Comparison of ENCODE assay signal across 20 cellular contexts in genomic region chr9:97075289-97075870, GRCh38. TPM values are rescaled to one million over a fixed set of nuclear protein-coding genes. Genes with fewer than 3 reads are reported as not detected.
DNase-seq lines count a peak whose midpoint lies in the region; ATAC-seq, FAIRE-seq and TF ChIP-seq lines count a peak whose summit lies in the region.
"Had no signal": no experiment of that assay in that cellular context is flagged by ENCODE, and none has a peak within 500 bp of the region (broad histone marks: within the 10 kb centered on the region; RNA-seq: fewer than 3 reads in every experiment).

No MANE protein-coding gene starts in this region.

- peaks cover 42% of the 10 kb centered on the region for H3K4me1 Mint-ChIP-seq in GM23338
- H3K4me1 Mint-ChIP-seq: CD14-positive monocyte had no signal

- H4K20me1 ChIP-seq in GM23338 (replicated peaks; ENCODE audit: insufficient read depth) (no peaks in the 10 kb centered on the region), endothelial cell of umbilical vein (replicated peaks; ENCODE audit: control insufficient read depth, extremely low read depth, insufficient read depth, low read length) (no peaks in the 10 kb centered on the region), HepG2 (ENCODE audit: insufficient read depth, low read length) (no peaks in the 10 kb centered on the region)

- WGBS in HepG2 (ENCODE audit: low lambda C conversion rate), result 19% methylated on average over 5 of the region's 5 CpGs
- no CpG with 5 or more reads among the region's 5 CpGs for whole genome bisulfite sequencing in neuronal stem cell (ENCODE audit: extremely low coverage in 2 of 2, insufficient read length in 2 of 2, insufficient replicate concordance in 1 of 2), 2 donors

- H3K4me3 ChIP-seq in GM23338, result no peak overlapping the region
- H3K4me3 ChIP-seq in endothelial cell of umbilical vein (replicated peaks in 1 of 3; ENCODE audit: insufficient read depth in 1 of 3, low read depth in 1 of 3, low read length in 3 of 3), result no peak overlapping the region
- H3K4me3 ChIP-seq in HepG2 (replicated peaks in 1 of 3; ENCODE audit: insufficient read depth in 1 of 3, low read depth in 2 of 3, low read length in 3 of 3), result no peak overlapping the region; a peak in 1 of 6 replicates
- H3K4me3 ChIP-seq in neuronal stem cell (ENCODE audit: low read length in 2 of 2), result no peak overlapping the region
- H3K4me3 ChIP-seq: HAP-1 had no signal

- H3K4me1 ChIP-seq in GM23338 (ENCODE audit: insufficient read depth), result peaks cover 18% of the 10 kb centered on the region
- peaks cover 2% of the 10 kb centered on the region for H3K4me1 ChIP-seq in endothelial cell of umbilical vein (ENCODE audit: control insufficient read depth, extremely low read depth, insufficient read depth, low read length)
- H3K4me1 ChIP-seq in HepG2 (ENCODE audit: insufficient read depth, low read length), result peaks cover 34% of the 10 kb centered on the region
- H3K4me1 ChIP-seq in neuronal stem cell (ENCODE audit: control insufficient read depth in 2 of 2, insufficient read depth in 1 of 2, low read depth in 1 of 2, low read length in 2 of 2), result peaks cover 1 to 3% of the 10 kb centered on the region in 2 donors
- H3K4me1 ChIP-seq: HAP-1 had no signal

- POLR2A ChIA-PET in endothelial cell of umbilical vein (lab: Charles Lee) (no interaction called here), HepG2 (lab: Yijun Ruan, JAX) (no interaction called here)

- H3K27me3 ChIP-seq in GM23338 (ENCODE audit: insufficient read depth), result peaks cover 15% of the 10 kb centered on the region
- H3K27me3 ChIP-seq in endothelial cell of umbilical vein (ENCODE audit: control insufficient read depth in 2 of 2, insufficient read depth in 2 of 2, low read length in 2 of 2), result peaks cover 0 to 2% of the 10 kb centered on the region in 2 experiments
- peaks cover 0 to 6% of the 10 kb centered on the region in 2 experiments; a peak in 2 of 5 replicates for H3K27me3 ChIP-seq in HepG2 (ENCODE audit: control insufficient read depth in 1 of 2, insufficient read depth in 2 of 2, low read length in 2 of 2)
- peaks cover 0 to 8% (median 0%) of the 10 kb centered on the region in 3 experiments for H3K27me3 ChIP-seq in neuronal stem cell (ENCODE audit: control insufficient read depth in 3 of 3, insufficient read depth in 3 of 3, low read depth in 1 of 3, low read length in 3 of 3)

- ATAC-seq in GM23338 (no peak), HepG2 (peak; percentile 52), HG02678 (IDR thresholded peaks at IDR 0.05; ENCODE audit: unreplicated experiment) (no peak), HG02759 (IDR thresholded peaks at IDR 0.05; ENCODE audit: unreplicated experiment) (no peak)
- ATAC-seq: CD8-positive, alpha-beta T cell had no signal

- in situ Hi-C loops in HepG2 (cut with HindIII; ENCODE audit: extremely low pct_ligation_motif_present, low pct_unique_long_range_greater_than_20kb), result no loop called here

- no peaks in the 10 kb centered on the region for H3K79me1 ChIP-seq in neuronal stem cell (ENCODE audit: low read depth, low read length)

- no peaks in the 10 kb centered on the region for H3F3A ChIP-seq in GM23338 (replicated peaks; ENCODE audit: low read depth)

- no peak for TF ChIP-seq POLR2A in endothelial cell of umbilical vein (IDR thresholded peaks at IDR 0.05; ENCODE audit: low read depth, low read length)
- TF ChIP-seq POLR2A in HepG2 (IDR thresholded peaks at IDR 0.05; ENCODE audit: insufficient read depth in 1 of 2, low read depth in 2 of 2, low read length in 2 of 2), result no peak

- H3K79me2 ChIP-seq in GM23338 (replicated peaks; ENCODE audit: insufficient read depth), result no peaks in the 10 kb centered on the region
- H3K79me2 ChIP-seq in endothelial cell of umbilical vein (ENCODE audit: control insufficient read depth, insufficient read depth, low read length), result no peaks in the 10 kb centered on the region
- no peaks in the 10 kb centered on the region for H3K79me2 ChIP-seq in HepG2 (ENCODE audit: insufficient read depth, low read length)

- H2AK5ac ChIP-seq in neuronal stem cell (ENCODE audit: low read depth, low read length), result no peak overlapping the region

- no peaks in the 10 kb centered on the region for H3K36me3 ChIP-seq in GM23338 (ENCODE audit: insufficient read depth)
- no peaks in the 10 kb centered on the region for H3K36me3 ChIP-seq in endothelial cell of umbilical vein (ENCODE audit: control insufficient read depth in 2 of 2, extremely low read depth in 1 of 2, insufficient read depth in 2 of 2, low read length in 2 of 2)
- H3K36me3 ChIP-seq in HepG2 (replicated peaks in 1 of 2; ENCODE audit: control insufficient read depth in 1 of 2, insufficient read depth in 2 of 2, low read length in 2 of 2), result no peaks in the 10 kb centered on the region
- H3K36me3 ChIP-seq in neuronal stem cell (replicated peaks in 1 of 2; ENCODE audit: control insufficient read depth in 2 of 2, insufficient read depth in 2 of 2, low read length in 2 of 2), result no peaks in the 10 kb centered on the region
- H3K36me3 ChIP-seq: HAP-1 had no signal

- TF ChIP-seq RAD21 in HepG2 (CRISPR knock-in tag; IDR thresholded peaks at IDR 0.05), result no peak

- H2BK15ac ChIP-seq in neuronal stem cell (ENCODE audit: low read length), result no peak overlapping the region

- DNase-seq in GM23338 (ENCODE audit: low spot score) (no peak), endothelial cell of umbilical vein (ENCODE audit: low read depth, low spot score) (peak; percentile 56), HepG2 (ENCODE audit: low spot score) (peak; percentile 68), neuronal stem cell (ENCODE audit: low spot score) (no peak), Kasumi-1 (lab: John Stamatoyannopoulos, UW) (no peak)
- DNase-seq: CD8-positive, alpha-beta T cell; COR-L47; DMS153; DMS79 treated with DMSO at 0.1 percent for 48 hours; GDM1; GOT3; IMR-90; KBM-7 had no signal

- peak overlapping the region; percentile 28; the same call in 1 of the 2 replicates for H3K27ac Mint-ChIP-seq in GM23338
- H3K27ac Mint-ChIP-seq: CD14-positive monocyte; CD8-positive, alpha-beta T cell had no signal

- no peak overlapping the region for H2BK5ac ChIP-seq in neuronal stem cell (ENCODE audit: low read length)

- H3K4me3 Mint-ChIP-seq in GM23338, result no peak overlapping the region; the same call in 2 of the 3 replicates
- H3K4me3 Mint-ChIP-seq: CD8-positive, alpha-beta T cell had no signal

- FAIRE-seq in endothelial cell of umbilical vein (lab: Jason Lieb, UNC) (no peak), HepG2 (lab: Jason Lieb, UNC) (peak; percentile 84)
- FAIRE-seq: D721Med, GM19239 had no signal

- no peak overlapping the region for H3K18ac ChIP-seq in neuronal stem cell (ENCODE audit: low read length)

- no peaks in the 10 kb centered on the region for H3K36me3 Mint-ChIP-seq in GM23338 (ENCODE audit: low read depth)
- H3K36me3 Mint-ChIP-seq: CD14-positive monocyte; CD8-positive, alpha-beta T cell had no signal

- intact Hi-C loops in endothelial cell of umbilical vein (cut with micrococcal nuclease) (no loop called here), HepG2 (cut with micrococcal nuclease; ENCODE audit: unreplicated experiment) (no loop called here)

- 0 out of 2 replicates have a peak overlapping the region, but pooled peaks have one; percentile 82 for H3K4me2 ChIP-seq in GM23338
- H3K4me2 ChIP-seq in endothelial cell of umbilical vein (ENCODE audit: insufficient read depth, low read length), result no peak overlapping the region
- peak overlapping the region; percentile 39 for H3K4me2 ChIP-seq in HepG2 (ENCODE audit: low read depth, low read length)
- no peak overlapping the region for H3K4me2 ChIP-seq in neuronal stem cell (ENCODE audit: insufficient read depth, low read length, poor library complexity, severe bottlenecking)

- H3K9me3 ChIP-seq in endothelial cell of umbilical vein (replicated peaks; ENCODE audit: control insufficient read depth, insufficient read depth, low read length), result no peaks in the 10 kb centered on the region
- no peaks in the 10 kb centered on the region for H3K9me3 ChIP-seq in HepG2 (ENCODE audit: low read length)
- H3K9me3 ChIP-seq in neuronal stem cell (replicated peaks in 1 of 2; ENCODE audit: control insufficient read depth in 2 of 2, insufficient read depth in 1 of 2, low read depth in 1 of 2, low read length in 2 of 2), result no peaks in the 10 kb centered on the region
- H3K9me3 ChIP-seq: HAP-1 had no signal

- H3K23ac ChIP-seq in neuronal stem cell (ENCODE audit: low read depth, low read length, poor library complexity), result no peak overlapping the region

- dilution Hi-C loops in endothelial cell of umbilical vein (cut with MboI; ENCODE audit: extremely low pct_ligation_motif_present, low sequenced_read_pairs), result no loop called here

- peaks cover 6% of the 10 kb centered on the region for H3K27me3 Mint-ChIP-seq in GM23338 (ENCODE audit: insufficient read depth, low read depth, poor library complexity)

- H2BK120ac ChIP-seq in neuronal stem cell (ENCODE audit: low read depth, low read length), result no peak overlapping the region

- CTCF ChIA-PET in endothelial cell of umbilical vein (lab: Charles Lee), result no interaction called here
- CTCF ChIA-PET in HepG2 (lab: Yijun Ruan, JAX; ENCODE audit: low intra/inter-chr PET ratio, low total read pairs), result no interaction called here

- no peak overlapping the region for H4K91ac ChIP-seq in neuronal stem cell (ENCODE audit: low read depth, low read length, poor library complexity)

- TF ChIP-seq EP300 in HepG2 (IDR thresholded peaks at IDR 0.05; ENCODE audit: low read depth in 2 of 2, low read length in 2 of 2), result no peak
- no peak for TF ChIP-seq EP300 in HepG2 (CRISPR knock-in tag; IDR thresholded peaks at IDR 0.05; ENCODE audit: borderline replicate concordance)

- H3K9me2 ChIP-seq in GM23338 (ENCODE audit: insufficient read depth), result no peaks in the 10 kb centered on the region

- TF ChIP-seq CTCF in GM23338 (conservative IDR thresholded peaks at IDR 0.05; ENCODE audit: low read depth in 2 of 2), result no peak
- TF ChIP-seq CTCF in endothelial cell of umbilical vein (IDR thresholded peaks at IDR 0.05; ENCODE audit: extremely low read depth in 1 of 2, insufficient read depth in 1 of 2, low read depth in 1 of 2, low read length in 2 of 2), result no peak
- no peak for TF ChIP-seq CTCF in HepG2 (CRISPR knock-in tag; IDR thresholded peaks at IDR 0.05)

- no TSS peak for BruUV-seq in endothelial cell of umbilical vein (replicated peaks; lab: Mats Ljungman, UMichigan)
- no TSS peak for BruUV-seq in HepG2 (replicated peaks; lab: Mats Ljungman, UMichigan)

- H3K9me1 ChIP-seq in endothelial cell of umbilical vein (replicated peaks; ENCODE audit: control insufficient read depth, extremely low read depth, insufficient read depth, low read length), result no peaks in the 10 kb centered on the region

- H3K4ac ChIP-seq in neuronal stem cell (ENCODE audit: low read length), result no peak overlapping the region

- H2BK12ac ChIP-seq in neuronal stem cell (ENCODE audit: low read length), result no peak overlapping the region

- H3K27ac ChIP-seq in GM23338 (ENCODE audit: low read depth), result no peak overlapping the region
- no peak overlapping the region for H3K27ac ChIP-seq in endothelial cell of umbilical vein (ENCODE audit: insufficient read depth, low read depth, low read length)
- no peak overlapping the region for H3K27ac ChIP-seq in HepG2 (ENCODE audit: extremely low read length, insufficient read depth, low read length)
- H3K27ac ChIP-seq in neuronal stem cell (replicated peaks; ENCODE audit: low read length), result no peak overlapping the region
- H3K27ac ChIP-seq: 22Rv1 had no signal

- no peaks in the 10 kb centered on the region for H3K9me3 Mint-ChIP-seq in GM23338
- H3K9me3 Mint-ChIP-seq: CD8-positive, alpha-beta T cell had no signal

- no peak overlapping the region for H4K8ac ChIP-seq in neuronal stem cell (ENCODE audit: low read depth, low read length)

- H3K14ac ChIP-seq in neuronal stem cell (ENCODE audit: low read length), result no peak overlapping the region

- no peak overlapping the region; the same call in 1 of the 2 replicates for H2AFZ ChIP-seq in GM23338
- no peak overlapping the region for H2AFZ ChIP-seq in endothelial cell of umbilical vein (ENCODE audit: low read depth, low read length)
- H2AFZ ChIP-seq in HepG2 (ENCODE audit: low read length), result no peak overlapping the region
- H2AFZ ChIP-seq in neuronal stem cell (ENCODE audit: low read length), result peak overlapping the region; percentile 40

- H3K9ac ChIP-seq in endothelial cell of umbilical vein (replicated peaks; ENCODE audit: extremely low read depth, insufficient read depth, low read length), result no peak overlapping the region
- H3K9ac ChIP-seq in HepG2 (ENCODE audit: insufficient read depth, low read depth, low read length), result no peak overlapping the region
- H3K9ac ChIP-seq in neuronal stem cell (ENCODE audit: low read depth, low read length, poor library complexity), result no peak overlapping the region

RNA-seq across cellular contexts. Expression of gene CTSV, which starts 36.4 kb away (rescaled TPM):
- 59.1 and 63.4 TPM in 2 replicates for total RNA-seq in GM23338 (2014; rRNA removed; shearing (Covaris generic))
- polyA plus RNA-seq in GM23338 (2016; fragmentation: Nextera tagmentation; extraction: Ambion mirVana) (89.9 and 97.9 TPM in 2 replicates), endothelial cell of umbilical vein (0.64 and 0.80 TPM in 2 replicates), HepG2 (2011; rRNA removed) (8.4 and 10.6 TPM in 2 replicates)
- total RNA-seq in endothelial cell of umbilical vein (0.83 and 1.3 TPM in 2 replicates), HepG2 (2016; rRNA removed; fragmentation: Illumina TruSeq; extraction: Trizol) (6.0 and 12.6 TPM in 2 replicates)
- 0.92 and 1.2 TPM in 2 replicates for polyA plus RNA-seq in endothelial cell of umbilical vein (2011; cell fraction: cytosol; rRNA removed)
- polyA plus RNA-seq in endothelial cell of umbilical vein (2011; cell fraction: nucleus; rRNA removed), result 0.55 and 0.93 TPM in 2 replicates
- 0.35 and 0.82 TPM in 2 replicates for polyA plus RNA-seq in endothelial cell of umbilical vein (2012)
- 1.0 and 1.7 TPM in 2 replicates for polyA minus RNA-seq in endothelial cell of umbilical vein
- polyA minus RNA-seq in endothelial cell of umbilical vein (2011; cell fraction: cytosol; rRNA and poly(A)+ RNA removed), result not detected
- 0.24 TPM in 1 of 2 replicates, not detected in the other for polyA minus RNA-seq in endothelial cell of umbilical vein (2011; cell fraction: nucleus; rRNA and poly(A)+ RNA removed)
- 0.40 and 0.53 TPM in 2 replicates for total RNA-seq in HepG2 (2016; cell fraction: cytosol; rRNA removed; fragmentation: Illumina TruSeq; extraction: Trizol; ENCODE audit: low read depth)
- total RNA-seq in HepG2 (2016; cell fraction: insoluble cytoplasmic fraction; rRNA removed; fragmentation: Illumina TruSeq; extraction: Trizol), result 6.6 and 11.8 TPM in 2 replicates
- total RNA-seq in HepG2 (2016; cell fraction: membrane; rRNA removed; fragmentation: Illumina TruSeq; extraction: Trizol), result 0.93 TPM in 2 replicates
- 8.5 and 12.1 TPM in 2 replicates for total RNA-seq in HepG2 (2016; cell fraction: nucleus; rRNA removed; fragmentation: Illumina TruSeq; extraction: Trizol)
- polyA plus RNA-seq in HepG2 (2011; cell fraction: cytosol; rRNA removed), result 8.2 and 8.3 TPM in 2 replicates
- polyA plus RNA-seq in HepG2 (2011; cell fraction: nucleus; rRNA removed), result 2.3 and 2.5 TPM in 2 replicates
- polyA plus RNA-seq in HepG2 (2012), result 5.7 and 9.4 TPM in 2 replicates
- 0.69 and 0.97 TPM in 2 replicates for polyA plus RNA-seq in HepG2 (2016; cell fraction: cytosol; fragmentation: Illumina TruSeq; extraction: Trizol; ENCODE audit: low read depth)
- polyA plus RNA-seq in HepG2 (2016; cell fraction: insoluble cytoplasmic fraction; fragmentation: Illumina TruSeq; extraction: Trizol; ENCODE audit: low read depth), result 6.0 and 6.1 TPM in 2 replicates
- 0.70 and 1.0 TPM in 2 replicates for polyA plus RNA-seq in HepG2 (2016; cell fraction: membrane; fragmentation: Illumina TruSeq; extraction: Trizol; ENCODE audit: low read depth)
- 15.3 and 18.0 TPM in 2 replicates for polyA plus RNA-seq in HepG2 (2016; cell fraction: nucleus; fragmentation: Illumina TruSeq; extraction: Trizol; ENCODE audit: insufficient read depth, low read depth)
- 0.56 and 3.1 TPM in 2 replicates for polyA minus RNA-seq in HepG2 (2011; rRNA and poly(A)+ RNA removed; ENCODE audit: low replicate concordance)
- 1.2 and 2.9 TPM in 2 replicates for polyA minus RNA-seq in HepG2 (2011; cell fraction: cytosol; rRNA and poly(A)+ RNA removed)
- 1.2 and 1.4 TPM in 2 replicates for polyA minus RNA-seq in HepG2 (2011; cell fraction: nucleus; rRNA and poly(A)+ RNA removed)
- 20.7 TPM for polyA plus RNA-seq in neuronal stem cell (2013, experiment 1 of 2)
- 20.4 TPM for polyA plus RNA-seq in neuronal stem cell (2013, experiment 2 of 2)
- polyA plus RNA-seq: CD14-positive monocyte had no signal

Comparison
In these comparisons a context has a peak if more than half of its experiments do, and no peak if none do; other contexts are left out.
1. DNase-seq: peak in endothelial cell of umbilical vein (single experiment) and HepG2 (single experiment); none in GM23338 (single experiment), neuronal stem cell (single experiment) and Kasumi-1 (0 of 2).
2. H3K4me2 ChIP-seq: peak in GM23338 (single experiment) and HepG2 (single experiment); none in endothelial cell of umbilical vein (single experiment) and neuronal stem cell (single experiment).